ENCODE assay signal across 10 cellular contexts in the genomic region with DNA sequence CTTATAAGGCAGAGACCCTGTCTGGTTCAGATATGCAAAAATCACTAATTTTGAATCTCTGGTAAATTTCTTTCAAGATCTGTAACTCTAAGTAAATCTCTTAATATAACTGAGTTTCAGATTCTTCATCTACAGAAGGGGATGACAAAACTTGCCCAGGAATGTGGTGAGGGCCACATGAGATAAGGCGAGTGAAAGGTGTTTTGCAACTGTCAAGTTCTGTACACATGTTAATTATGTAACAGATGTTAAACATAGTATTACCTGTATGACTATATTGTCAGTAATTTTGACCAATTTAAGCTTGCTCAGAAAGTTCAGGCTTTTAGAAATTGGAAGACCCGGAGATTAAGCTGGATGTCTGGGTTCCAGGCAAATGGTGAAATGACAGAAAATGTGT. TPM values are rescaled to one million over a fixed set of nuclear protein-coding genes. Genes with fewer than 3 reads are reported as not detected.
DNase-seq lines count a peak whose midpoint lies in the region; ATAC-seq and TF ChIP-seq lines count a peak whose summit lies in the region.
"Had no signal": no experiment of that assay in that cellular context is flagged by ENCODE, and none has a peak within 500 bp of the region (broad histone marks: within the 10 kb centered on the region; RNA-seq: fewer than 3 reads in every experiment).

No MANE protein-coding gene starts in this region.

- no peak overlapping the region for H3K27ac ChIP-seq in gastroesophageal sphincter
- H3K27ac ChIP-seq in parathyroid adenoma = peak overlapping the region; percentile 36

- no peak for TF ChIP-seq CTCF in BJ (IDR thresholded peaks at IDR 0.05; ENCODE audit: insufficient read depth, low read depth, low read length)
- no peak for TF ChIP-seq CTCF in gastroesophageal sphincter (IDR thresholded peaks at IDR 0.05)
- TF ChIP-seq CTCF in parathyroid adenoma (IDR thresholded peaks at IDR 0.05) = no peak

- TF ChIP-seq POLR2A in gastroesophageal sphincter (IDR thresholded peaks at IDR 0.05) = no peak

- no peak for DNase-seq in BJ (ENCODE audit: low read depth)
- DNase-seq in adipocyte (ENCODE audit: low read depth) = no peak
- DNase-seq in NCI-H524 (lab: John Stamatoyannopoulos, UW) = no peak
- DNase-seq in mucosa of gallbladder (ENCODE audit: low spot score) = no peak
- DNase-seq: stimulated activated naive CD4-positive, alpha-beta T cell treated with Interleukin-2 at 50 U/mL for 16 hours had no signal

- no peaks in the 10 kb centered on the region for H3K9me3 ChIP-seq in adipocyte (ENCODE audit: control insufficient read depth, low read length)
- H3K9me3 ChIP-seq in gastroesophageal sphincter = no peaks in the 10 kb centered on the region
- H3K9me3 ChIP-seq in parathyroid adenoma (ENCODE audit: control insufficient read depth, low read length) = no peaks in the 10 kb centered on the region
- H3K9me3 ChIP-seq: adrenal gland had no signal

- H3K79me2 ChIP-seq in parathyroid adenoma = no peaks in the 10 kb centered on the region

- H2AFZ ChIP-seq in parathyroid adenoma = peak overlapping the region; percentile 81

- WGBS in gastroesophageal sphincter (ENCODE audit: low coverage in 1 of 2), 2 donors = 86 to 95% methylated on average over 2 of the region's 2 CpGs

- H3K4me1 ChIP-seq in adipocyte (ENCODE audit: control insufficient read depth, insufficient read depth, low read length) = peaks cover 9% of the 10 kb centered on the region
- peaks cover 0 to 12% (median 3%) of the 10 kb centered on the region in 3 donors for H3K4me1 ChIP-seq in gastroesophageal sphincter
- no peaks in the 10 kb centered on the region for H3K4me1 ChIP-seq in parathyroid adenoma
- H3K4me1 ChIP-seq: adrenal gland had no signal

- peak overlapping the region; percentile 75 for H3K4me2 ChIP-seq in parathyroid adenoma (ENCODE audit: low read length)

- H3K9ac ChIP-seq in adipocyte (ENCODE audit: low read length) (peak overlapping the region; percentile 61), parathyroid adenoma (no peak overlapping the region)

- H3K4me3 ChIP-seq in BJ (ENCODE audit: low read depth, low read length) = peak overlapping the region; percentile 76
- H3K4me3 ChIP-seq in adipocyte (ENCODE audit: low read length) = peak overlapping the region; percentile 83
- H3K4me3 ChIP-seq in gastroesophageal sphincter = peak overlapping the region; percentile 53 to 66
- H3K4me3 ChIP-seq in parathyroid adenoma (ENCODE audit: low read depth, low read length) = peak overlapping the region; percentile 60

- no peak for ATAC-seq in gastroesophageal sphincter
- no peak for ATAC-seq in HG02759 (IDR thresholded peaks at IDR 0.05; ENCODE audit: unreplicated experiment)
- ATAC-seq in HG03045 (IDR thresholded peaks at IDR 0.05; ENCODE audit: unreplicated experiment) = no peak

- no peak for TF ChIP-seq EP300 in gastroesophageal sphincter (IDR thresholded peaks at IDR 0.05)

- CTCF ChIA-PET in BJ (lab: Yijun Ruan, JAX) = interaction anchor here (0.6 to 1.2 kb wide), 2 partner anchors 103 to 600 kb away, joined by 3 to 4 read pairs; no protein-coding TSS in a partner anchor

- H3K36me3 ChIP-seq in BJ (ENCODE audit: control insufficient read depth, insufficient read depth, low read length) (no peaks in the 10 kb centered on the region), adipocyte (ENCODE audit: control insufficient read depth, insufficient read depth, low read length, severe bottlenecking) (no peaks in the 10 kb centered on the region), gastroesophageal sphincter (no peaks in the 10 kb centered on the region), parathyroid adenoma (ENCODE audit: control insufficient read depth, insufficient read depth, low read length) (no peaks in the 10 kb centered on the region)
- H3K36me3 ChIP-seq: adrenal gland had no signal

- POLR2A ChIA-PET in BJ (lab: Charles Lee) = no interaction called here

- H3K27me3 ChIP-seq in BJ (ENCODE audit: control insufficient read depth, insufficient read depth, low read length) = no peaks in the 10 kb centered on the region
- H3K27me3 ChIP-seq in adipocyte (replicated peaks; ENCODE audit: control insufficient read depth, insufficient read depth, low read length) = no peaks in the 10 kb centered on the region
- H3K27me3 ChIP-seq in gastroesophageal sphincter = peaks cover 5% of the 10 kb centered on the region
- H3K27me3 ChIP-seq in parathyroid adenoma (ENCODE audit: control insufficient read depth, insufficient read depth, low read length) = no peaks in the 10 kb centered on the region
- H3K27me3 ChIP-seq: adrenal gland had no signal

RNA-seq across cellular contexts. Expression of gene GLRB, which starts 0.5 kb away (rescaled TPM):
- 4.8 and 9.5 TPM in 2 replicates for polyA plus RNA-seq in BJ (2011; rRNA removed)
- 4.1 and 4.6 TPM in 2 replicates for polyA minus RNA-seq in BJ (2011; rRNA and poly(A)+ RNA removed)
- total RNA-seq in gastroesophageal sphincter (1 to 10 TPM; 1.6 to 5.8 (median 2.7) TPM), mucosa of gallbladder (2.7 TPM)
